8 cellular contexts compared by ENCODE assay signal in genomic region chr9:19379283-19379682, GRCh38. TPM values are rescaled to one million over a fixed set of nuclear protein-coding genes. Genes with fewer than 3 reads are reported as not detected.
A peak's percentile ranks its signal among the peaks of the same experiment; 100 is the strongest.
DNase-seq lines count a peak whose midpoint lies in the region; ATAC-seq and TF ChIP-seq lines count a peak whose summit lies in the region.

No MANE protein-coding gene starts in this region.

- CTCF ChIA-PET in BJ (lab: Yijun Ruan, JAX) = interaction anchor here (1.0 to 1.5 kb wide), 2 partner anchors 12 to 78 kb away, joined by 3 to 4 read pairs; no protein-coding TSS in a partner anchor

- H3K4me3 Mint-ChIP-seq in naive B cell = peak overlapping the region; percentile 85 to 99 (median 95)

- H3K9me3 ChIP-seq in MM.1S (replicated peaks; ENCODE audit: insufficient read depth, low read length) = no peaks in the 10 kb centered on the region

- no peaks in the 10 kb centered on the region for H3K9me2 ChIP-seq in MM.1S (replicated peaks; ENCODE audit: insufficient read depth, low read length)

- H3K4me1 ChIP-seq in MM.1S (ENCODE audit: low read length) = no peaks in the 10 kb centered on the region

- H3K36me3 ChIP-seq in BJ (ENCODE audit: control insufficient read depth, insufficient read depth, low read length) (peaks cover 8% of the 10 kb centered on the region), MM.1S (replicated peaks; ENCODE audit: insufficient read depth, low read length) (peaks cover 4% of the 10 kb centered on the region; the same call in 1 of the 2 replicates)

- H3K27ac ChIP-seq in MM.1S (ENCODE audit: low read length) (peak overlapping the region; percentile 79), cingulate gyrus (ENCODE audit: low read depth, low read length) (peak overlapping the region; percentile 71)

- DNase-seq in BJ (ENCODE audit: low read depth) = no peak
- DNase-seq in MM.1S = no peak
- DNase-seq in naive B cell = peak; percentile 6
- no peak for DNase-seq in A172 (ENCODE audit: low spot score)
- DNase-seq in NCI-H2081 (lab: John Stamatoyannopoulos, UW) = no peak
- DNase-seq in NCI-H774 (lab: John Stamatoyannopoulos, UW) = no peak
- no peak for DNase-seq in ureter (ENCODE audit: low spot score)

- H3K9me3 Mint-ChIP-seq in naive B cell = peaks cover 0 to 8% (median 2%) of the 10 kb centered on the region in 7 donors

- no peak for TF ChIP-seq CTCF in BJ (IDR thresholded peaks at IDR 0.05; ENCODE audit: insufficient read depth, low read depth, low read length)
- TF ChIP-seq CTCF in MM.1S (IDR thresholded peaks at IDR 0.05; ENCODE audit: low read length) = no peak

- no peak overlapping the region for H2AFZ ChIP-seq in MM.1S (ENCODE audit: low read length)

- peaks cover 21% of the 10 kb centered on the region for H3F3A ChIP-seq in MM.1S (ENCODE audit: insufficient read depth, low read length)

- H3K27me3 Mint-ChIP-seq in naive B cell = no peaks in the 10 kb centered on the region

- POLR2A ChIA-PET in BJ (lab: Charles Lee) = no interaction called here

- H4K20me1 ChIP-seq in MM.1S (ENCODE audit: insufficient read depth, low read length) = peaks cover 4% of the 10 kb centered on the region; the same call in 1 of the 2 replicates

- H3K27me3 ChIP-seq in BJ (ENCODE audit: control insufficient read depth, insufficient read depth, low read length) (no peaks in the 10 kb centered on the region), MM.1S (replicated peaks; ENCODE audit: insufficient read depth, low read length) (no peaks in the 10 kb centered on the region)

- peaks cover 33 to 48% (median 44%) of the 10 kb centered on the region in 3 donors for H3K4me1 Mint-ChIP-seq in naive B cell

- peaks cover 34% of the 10 kb centered on the region for H3K79me2 ChIP-seq in MM.1S (ENCODE audit: low read length)

- peak overlapping the region; percentile 56 for H3K4me2 ChIP-seq in MM.1S (ENCODE audit: low read depth, low read length)

- H3K36me3 Mint-ChIP-seq in naive B cell = peaks cover 26 to 30% of the 10 kb centered on the region in 2 donors

- no peak for ATAC-seq in naive B cell (ENCODE audit: low read depth in 2 of 2)

- H3K4me3 ChIP-seq in BJ (ENCODE audit: low read depth, low read length) (peak overlapping the region; percentile 54), MM.1S (ENCODE audit: low read length) (peak overlapping the region; percentile 79)

- peak overlapping the region; percentile 90 for H3K9ac ChIP-seq in MM.1S (ENCODE audit: low read length)

- peak overlapping the region; percentile 96 to 100 (median 98) for H3K27ac Mint-ChIP-seq in naive B cell

RNA-seq across cellular contexts. Expression of gene RPS6, which starts 0.8 kb away (rescaled TPM):
- polyA plus RNA-seq in BJ (2011; rRNA removed) = 2,388 and 3,035 TPM in 2 replicates
- polyA minus RNA-seq in BJ (2011; rRNA and poly(A)+ RNA removed) = 214 and 343 TPM in 2 replicates
- 1,000 to 10,000 TPM; 2,079 to 2,812 (median 2,434) TPM for polyA plus RNA-seq in naive B cell (ENCODE audit: low read depth in 6 of 6)
- total RNA-seq in A172 (2014; rRNA removed; shearing (Covaris generic)) = 1,074 and 1,922 TPM in 2 replicates
- total RNA-seq in ureter = 3,791 TPM

RNA-seq across cellular contexts. Expression of gene ACER2, which starts 29.5 kb away (rescaled TPM):
- polyA plus RNA-seq in BJ (2011; rRNA removed) (1.4 and 1.8 TPM in 2 replicates), naive B cell (ENCODE audit: low read depth in 6 of 6) (under 1 TPM in 5 of 6 donors, not detected in 1; 0.14 to 0.80 (median 0.56) TPM)
- polyA minus RNA-seq in BJ (2011; rRNA and poly(A)+ RNA removed) = 2.7 and 2.8 TPM in 2 replicates
- 1.7 and 2.4 TPM in 2 replicates for total RNA-seq in A172 (2014; rRNA removed; shearing (Covaris generic))
- 213 TPM for total RNA-seq in ureter

Comparison
In these comparisons a context has a peak if more than half of its experiments do, and no peak if none do; other contexts are left out.
1. RNA of gene ACER2, which starts 29.5 kb away (total RNA-seq): 213 TPM in ureter (single experiment); 1.7 to 2.4 TPM in A172; every median in the first group is over 10 times any median in the second.